ENCODE assay signal across 18 cellular contexts in genomic region chr4:122701061-122701460, GRCh38. TPM values are rescaled to one million over a fixed set of nuclear protein-coding genes. Genes with fewer than 3 reads are reported as not detected.
DNase-seq lines count a peak whose midpoint lies in the region; ATAC-seq, FAIRE-seq and TF ChIP-seq lines count a peak whose summit lies in the region.
"Had no signal": no experiment of that assay in that cellular context is flagged by ENCODE, and none has a peak within 500 bp of the region (broad histone marks: within the 10 kb centered on the region; RNA-seq: fewer than 3 reads in every experiment).

No MANE protein-coding gene starts in this region.

- H3K36me3 Mint-ChIP-seq in activated T-cell treated with anti-CD3 and anti-CD28 coated beads, Interleukin-2, amount 50 U/mL, for 24 hours (ENCODE audit: low read depth): peaks cover 3% of the 10 kb centered on the region
- H3K36me3 Mint-ChIP-seq in T-helper 1 cell treated with Interleukin-12 subunit alpha and Interleukin-12 subunit beta and Interleukin-4 antibody, amounts not matched to agents 30 μg/mL and 1 μg/mL, for 36 hours (ENCODE audit: low read depth): peaks cover 11% of the 10 kb centered on the region
- H3K36me3 Mint-ChIP-seq: CD4-positive, alpha-beta memory T cell had no signal

- H3K27ac Mint-ChIP-seq in activated T-cell treated with anti-CD3 and anti-CD28 coated beads, Interleukin-2, amount 50 U/mL, for 24 hours: peak overlapping the region; percentile 95
- H3K27ac Mint-ChIP-seq in T-helper 1 cell treated with Interleukin-12 subunit alpha and Interleukin-12 subunit beta and Interleukin-4 antibody, amounts not matched to agents 30 μg/mL and 1 μg/mL, for 36 hours: peak overlapping the region; percentile 84
- H3K27ac Mint-ChIP-seq: CD4-positive, alpha-beta memory T cell; H9 had no signal

- H3K27me3 Mint-ChIP-seq in activated T-cell treated with anti-CD3 and anti-CD28 coated beads, Interleukin-2, amount 50 U/mL, for 24 hours: peaks cover 6% of the 10 kb centered on the region
- no peaks in the 10 kb centered on the region for H3K27me3 Mint-ChIP-seq in T-helper 1 cell treated with Interleukin-12 subunit alpha and Interleukin-12 subunit beta and Interleukin-4 antibody, amounts not matched to agents 30 μg/mL and 1 μg/mL, for 36 hours (ENCODE audit: low read depth)

- ATAC-seq in GM19351 (IDR thresholded peaks at IDR 0.05; ENCODE audit: unreplicated experiment) (peak; percentile 67), pancreas (no peak)

- H3K4me3 ChIP-seq in epithelial cell of esophagus (ENCODE audit: low read length): no peak overlapping the region
- H3K4me3 ChIP-seq in pancreas: no peak overlapping the region

- peak overlapping the region; percentile 62 for H3K4me3 Mint-ChIP-seq in activated T-cell treated with anti-CD3 and anti-CD28 coated beads, Interleukin-2, amount 50 U/mL, for 24 hours
- H3K4me3 Mint-ChIP-seq in T-helper 1 cell treated with Interleukin-12 subunit alpha and Interleukin-12 subunit beta and Interleukin-4 antibody, amounts not matched to agents 30 μg/mL and 1 μg/mL, for 36 hours: peak overlapping the region; percentile 70
- H3K4me3 Mint-ChIP-seq: H9 had no signal

- WGBS in pancreas, 2 donors: 79 to 86% methylated on average over 5 of the region's 5 CpGs

- H3K36me3 ChIP-seq in pancreas: no peaks in the 10 kb centered on the region
- H3K36me3 ChIP-seq: gastrocnemius medialis had no signal

- H3K9me3 ChIP-seq in pancreas: no peaks in the 10 kb centered on the region
- H3K9me3 ChIP-seq: gastrocnemius medialis had no signal

- peaks cover 12% of the 10 kb centered on the region for H3K9me3 Mint-ChIP-seq in activated T-cell treated with anti-CD3 and anti-CD28 coated beads, Interleukin-2, amount 50 U/mL, for 24 hours
- H3K9me3 Mint-ChIP-seq in T-helper 1 cell treated with Interleukin-12 subunit alpha and Interleukin-12 subunit beta and Interleukin-4 antibody, amounts not matched to agents 30 μg/mL and 1 μg/mL, for 36 hours: peaks cover 12% of the 10 kb centered on the region
- H3K9me3 Mint-ChIP-seq: CD4-positive, alpha-beta memory T cell; H9 had no signal

- no peaks in the 10 kb centered on the region for H3K4me1 ChIP-seq in pancreas

- H3K27me3 ChIP-seq in pancreas: no peaks in the 10 kb centered on the region
- H3K27me3 ChIP-seq: gastrocnemius medialis had no signal

- H3K27ac ChIP-seq in pancreas: no peak overlapping the region

- H3K4me1 Mint-ChIP-seq in activated T-cell treated with anti-CD3 and anti-CD28 coated beads, Interleukin-2, amount 50 U/mL, for 24 hours (ENCODE audit: low read depth): peaks cover 58% of the 10 kb centered on the region
- H3K4me1 Mint-ChIP-seq in T-helper 1 cell treated with Interleukin-12 subunit alpha and Interleukin-12 subunit beta and Interleukin-4 antibody, amounts not matched to agents 30 μg/mL and 1 μg/mL, for 36 hours (ENCODE audit: low read depth): peaks cover 55% of the 10 kb centered on the region

- no peak for TF ChIP-seq CTCF in epithelial cell of esophagus (IDR thresholded peaks at IDR 0.05; ENCODE audit: insufficient read depth, low read depth, low read length, missing control alignments)
- no peak for TF ChIP-seq CTCF in pancreas (IDR thresholded peaks at IDR 0.05)

- intact Hi-C loops in pancreas (cut with DNase I): no loop called here

- FAIRE-seq in pancreas (lab: Jason Lieb, UNC): no peak

- no peak for DNase-seq in activated T-cell treated with anti-CD3 and anti-CD28 coated beads, Interleukin-2, amount 50 U/mL, for 24 hours
- DNase-seq in activated T-cell treated with anti-CD3 and anti-CD28 coated beads for 4 hours (no peak), epithelial cell of esophagus (ENCODE audit: low read depth) (peak; percentile 62), NOMO-1 treated with DMSO at 0.1 percent for 48 hours (lab: John Stamatoyannopoulos, UW; ENCODE audit: unreplicated experiment) (no peak), pancreas (no peak)
- DNase-seq in effector CD8-positive, alpha-beta T cell (lab: John Stamatoyannopoulos, UW): no peak
- DNase-seq: activated CD4-positive, alpha-beta T cell treated with anti-CD3 and anti-CD28 coated beads, Interleukin-2, amount 50 U/mL, for 4 hours; activated gamma-delta T cell; CD4-positive, alpha-beta memory T cell; cortex of kidney; DMS79; gastrocnemius medialis; H9; NCI-H2029; NCI-H524; stimulated activated CD4-positive, alpha-beta T cell treated with anti-CD3 and anti-CD28 coated beads, Interleukin-2, amount 100 ng/mL, for 24 hours had no signal

RNA-seq across cellular contexts. Expression of gene BBS12, which starts 31.4 kb away (rescaled TPM):
- total RNA-seq in pancreas: 1 to 10 TPM in 4 of 6 donors, under 1 TPM in 2; 0.88 to 2.7 (median 1.3) TPM
- 1 to 10 TPM in 1 of 2 donors, under 1 TPM in 1; 0.68 to 1.3 TPM for polyA plus RNA-seq in pancreas
